In the genomic region with DNA sequence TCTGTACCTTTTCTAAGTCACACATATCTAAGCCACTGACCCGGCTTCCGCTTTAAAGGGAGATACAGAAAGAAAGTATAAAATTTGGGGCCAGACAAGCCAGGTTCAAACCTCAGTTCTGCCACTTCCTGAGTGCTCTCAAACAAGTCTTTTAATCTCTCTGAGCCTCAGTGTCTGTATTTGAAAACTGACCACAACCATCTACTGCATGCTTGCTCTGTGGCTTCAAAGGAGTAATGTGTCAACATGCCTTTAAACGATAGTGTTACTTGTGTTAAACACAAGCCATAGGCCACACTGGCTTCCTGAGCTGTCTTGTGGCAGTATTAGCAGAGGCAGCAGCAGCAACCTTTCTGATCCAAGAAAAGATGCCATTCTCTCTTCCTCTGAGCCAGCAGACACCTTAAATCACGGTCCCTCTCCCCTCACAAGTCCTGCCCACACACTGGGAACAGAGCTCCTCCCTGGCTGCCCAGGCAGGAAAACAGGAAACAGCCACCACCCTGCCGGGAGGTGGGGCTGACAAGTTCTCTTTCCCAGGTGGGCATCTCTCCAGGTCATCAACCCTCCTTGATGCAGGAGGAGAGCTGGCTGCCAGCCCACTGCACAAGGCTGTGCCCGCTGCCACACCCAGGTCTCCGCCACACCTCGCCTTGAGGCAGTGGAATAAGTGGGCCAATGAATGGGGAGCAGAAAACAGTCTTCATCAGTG, we compare ENCODE assay signal across 1 cellular context.
TF ChIP-seq lines count a peak whose summit lies in the region.

No MANE protein-coding gene starts in this region.

TF ChIP-seq in H1, 55 proteins besides CTCF, POLR2A, EP300 and RAD21 (continued from another document):
- no peak for TF ChIP-seq SAP30 (IDR thresholded peaks at IDR 0.05; ENCODE audit: insufficient read depth, insufficient replicate concordance, low read length)
- TF ChIP-seq, protein P1, sequence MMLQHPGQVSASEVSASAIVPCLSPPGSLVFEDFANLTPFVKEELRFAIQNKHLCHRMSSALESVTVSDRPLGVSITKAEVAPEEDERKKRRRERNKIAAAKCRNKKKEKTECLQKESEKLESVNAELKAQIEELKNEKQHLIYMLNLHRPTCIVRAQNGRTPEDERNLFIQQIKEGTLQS (IDR thresholded peaks at IDR 0.05; ENCODE audit: insufficient read depth, low read depth, low read length) = no peak
- TF ChIP-seq JUND (IDR thresholded peaks at IDR 0.05; ENCODE audit: low read length) = no peak
- TF ChIP-seq, protein P2, sequence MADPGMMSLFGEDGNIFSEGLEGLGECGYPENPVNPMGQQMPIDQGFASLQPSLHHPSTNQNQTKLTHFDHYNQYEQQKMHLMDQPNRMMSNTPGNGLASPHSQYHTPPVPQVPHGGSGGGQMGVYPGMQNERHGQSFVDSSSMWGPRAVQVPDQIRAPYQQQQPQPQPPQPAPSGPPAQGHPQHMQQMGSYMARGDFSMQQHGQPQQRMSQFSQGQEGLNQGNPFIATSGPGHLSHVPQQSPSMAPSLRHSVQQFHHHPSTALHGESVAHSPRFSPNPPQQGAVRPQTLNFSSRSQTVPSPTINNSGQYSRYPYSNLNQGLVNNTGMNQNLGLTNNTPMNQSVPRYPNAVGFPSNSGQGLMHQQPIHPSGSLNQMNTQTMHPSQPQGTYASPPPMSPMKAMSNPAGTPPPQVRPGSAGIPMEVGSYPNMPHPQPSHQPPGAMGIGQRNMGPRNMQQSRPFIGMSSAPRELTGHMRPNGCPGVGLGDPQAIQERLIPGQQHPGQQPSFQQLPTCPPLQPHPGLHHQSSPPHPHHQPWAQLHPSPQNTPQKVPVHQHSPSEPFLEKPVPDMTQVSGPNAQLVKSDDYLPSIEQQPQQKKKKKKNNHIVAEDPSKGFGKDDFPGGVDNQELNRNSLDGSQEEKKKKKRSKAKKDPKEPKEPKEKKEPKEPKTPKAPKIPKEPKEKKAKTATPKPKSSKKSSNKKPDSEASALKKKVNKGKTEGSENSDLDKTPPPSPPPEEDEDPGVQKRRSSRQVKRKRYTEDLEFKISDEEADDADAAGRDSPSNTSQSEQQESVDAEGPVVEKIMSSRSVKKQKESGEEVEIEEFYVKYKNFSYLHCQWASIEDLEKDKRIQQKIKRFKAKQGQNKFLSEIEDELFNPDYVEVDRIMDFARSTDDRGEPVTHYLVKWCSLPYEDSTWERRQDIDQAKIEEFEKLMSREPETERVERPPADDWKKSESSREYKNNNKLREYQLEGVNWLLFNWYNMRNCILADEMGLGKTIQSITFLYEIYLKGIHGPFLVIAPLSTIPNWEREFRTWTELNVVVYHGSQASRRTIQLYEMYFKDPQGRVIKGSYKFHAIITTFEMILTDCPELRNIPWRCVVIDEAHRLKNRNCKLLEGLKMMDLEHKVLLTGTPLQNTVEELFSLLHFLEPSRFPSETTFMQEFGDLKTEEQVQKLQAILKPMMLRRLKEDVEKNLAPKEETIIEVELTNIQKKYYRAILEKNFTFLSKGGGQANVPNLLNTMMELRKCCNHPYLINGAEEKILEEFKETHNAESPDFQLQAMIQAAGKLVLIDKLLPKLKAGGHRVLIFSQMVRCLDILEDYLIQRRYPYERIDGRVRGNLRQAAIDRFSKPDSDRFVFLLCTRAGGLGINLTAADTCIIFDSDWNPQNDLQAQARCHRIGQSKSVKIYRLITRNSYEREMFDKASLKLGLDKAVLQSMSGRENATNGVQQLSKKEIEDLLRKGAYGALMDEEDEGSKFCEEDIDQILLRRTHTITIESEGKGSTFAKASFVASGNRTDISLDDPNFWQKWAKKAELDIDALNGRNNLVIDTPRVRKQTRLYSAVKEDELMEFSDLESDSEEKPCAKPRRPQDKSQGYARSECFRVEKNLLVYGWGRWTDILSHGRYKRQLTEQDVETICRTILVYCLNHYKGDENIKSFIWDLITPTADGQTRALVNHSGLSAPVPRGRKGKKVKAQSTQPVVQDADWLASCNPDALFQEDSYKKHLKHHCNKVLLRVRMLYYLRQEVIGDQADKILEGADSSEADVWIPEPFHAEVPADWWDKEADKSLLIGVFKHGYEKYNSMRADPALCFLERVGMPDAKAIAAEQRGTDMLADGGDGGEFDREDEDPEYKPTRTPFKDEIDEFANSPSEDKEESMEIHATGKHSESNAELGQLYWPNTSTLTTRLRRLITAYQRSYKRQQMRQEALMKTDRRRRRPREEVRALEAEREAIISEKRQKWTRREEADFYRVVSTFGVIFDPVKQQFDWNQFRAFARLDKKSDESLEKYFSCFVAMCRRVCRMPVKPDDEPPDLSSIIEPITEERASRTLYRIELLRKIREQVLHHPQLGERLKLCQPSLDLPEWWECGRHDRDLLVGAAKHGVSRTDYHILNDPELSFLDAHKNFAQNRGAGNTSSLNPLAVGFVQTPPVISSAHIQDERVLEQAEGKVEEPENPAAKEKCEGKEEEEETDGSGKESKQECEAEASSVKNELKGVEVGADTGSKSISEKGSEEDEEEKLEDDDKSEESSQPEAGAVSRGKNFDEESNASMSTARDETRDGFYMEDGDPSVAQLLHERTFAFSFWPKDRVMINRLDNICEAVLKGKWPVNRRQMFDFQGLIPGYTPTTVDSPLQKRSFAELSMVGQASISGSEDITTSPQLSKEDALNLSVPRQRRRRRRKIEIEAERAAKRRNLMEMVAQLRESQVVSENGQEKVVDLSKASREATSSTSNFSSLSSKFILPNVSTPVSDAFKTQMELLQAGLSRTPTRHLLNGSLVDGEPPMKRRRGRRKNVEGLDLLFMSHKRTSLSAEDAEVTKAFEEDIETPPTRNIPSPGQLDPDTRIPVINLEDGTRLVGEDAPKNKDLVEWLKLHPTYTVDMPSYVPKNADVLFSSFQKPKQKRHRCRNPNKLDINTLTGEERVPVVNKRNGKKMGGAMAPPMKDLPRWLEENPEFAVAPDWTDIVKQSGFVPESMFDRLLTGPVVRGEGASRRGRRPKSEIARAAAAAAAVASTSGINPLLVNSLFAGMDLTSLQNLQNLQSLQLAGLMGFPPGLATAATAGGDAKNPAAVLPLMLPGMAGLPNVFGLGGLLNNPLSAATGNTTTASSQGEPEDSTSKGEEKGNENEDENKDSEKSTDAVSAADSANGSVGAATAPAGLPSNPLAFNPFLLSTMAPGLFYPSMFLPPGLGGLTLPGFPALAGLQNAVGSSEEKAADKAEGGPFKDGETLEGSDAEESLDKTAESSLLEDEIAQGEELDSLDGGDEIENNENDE (IDR thresholded peaks at IDR 0.05; ENCODE audit: insufficient replicate concordance, low read length) = no peak
- no peak for TF ChIP-seq RXRA (IDR thresholded peaks at IDR 0.05; ENCODE audit: insufficient read depth, low read depth, low read length)
- TF ChIP-seq ASH2L (IDR thresholded peaks at IDR 0.05; ENCODE audit: low read length) = no peak
- no peak for TF ChIP-seq RBBP5 (IDR thresholded peaks at IDR 0.05; ENCODE audit: borderline replicate concordance, low read depth, low read length)
- TF ChIP-seq MAFK (IDR thresholded peaks at IDR 0.05; ENCODE audit: low read depth, low read length) = no peak
- no peak for TF ChIP-seq KDM5A (IDR thresholded peaks at IDR 0.05; ENCODE audit: low read length)
- no peak for TF ChIP-seq GTF2F1 (IDR thresholded peaks at IDR 0.05; ENCODE audit: borderline replicate concordance, low read depth, low read length)
- TF ChIP-seq CREB1 (IDR thresholded peaks at IDR 0.05) = no peak
- no peak for TF ChIP-seq SIN3A (conservative IDR thresholded peaks at IDR 0.05 in 1 of 2, IDR thresholded peaks at IDR 0.05 in 1 of 2; ENCODE audit: low read depth in 1 of 2, low read length in 2 of 2)
- no peak for TF ChIP-seq JUN (IDR thresholded peaks at IDR 0.05; ENCODE audit: low read depth, low read length)
- no peak for TF ChIP-seq YY1 (IDR thresholded peaks at IDR 0.05; ENCODE audit: low read depth, low read length)
- TF ChIP-seq TAF1 (IDR thresholded peaks at IDR 0.05; ENCODE audit: low read depth, low read length) = no peak
- no peak for TF ChIP-seq TEAD4 (IDR thresholded peaks at IDR 0.05; ENCODE audit: low read depth, low read length)
- no peak for TF ChIP-seq SP2 (IDR thresholded peaks at IDR 0.05; ENCODE audit: low read length)
